8 cellular contexts compared by ENCODE assay signal in the genomic region with DNA sequence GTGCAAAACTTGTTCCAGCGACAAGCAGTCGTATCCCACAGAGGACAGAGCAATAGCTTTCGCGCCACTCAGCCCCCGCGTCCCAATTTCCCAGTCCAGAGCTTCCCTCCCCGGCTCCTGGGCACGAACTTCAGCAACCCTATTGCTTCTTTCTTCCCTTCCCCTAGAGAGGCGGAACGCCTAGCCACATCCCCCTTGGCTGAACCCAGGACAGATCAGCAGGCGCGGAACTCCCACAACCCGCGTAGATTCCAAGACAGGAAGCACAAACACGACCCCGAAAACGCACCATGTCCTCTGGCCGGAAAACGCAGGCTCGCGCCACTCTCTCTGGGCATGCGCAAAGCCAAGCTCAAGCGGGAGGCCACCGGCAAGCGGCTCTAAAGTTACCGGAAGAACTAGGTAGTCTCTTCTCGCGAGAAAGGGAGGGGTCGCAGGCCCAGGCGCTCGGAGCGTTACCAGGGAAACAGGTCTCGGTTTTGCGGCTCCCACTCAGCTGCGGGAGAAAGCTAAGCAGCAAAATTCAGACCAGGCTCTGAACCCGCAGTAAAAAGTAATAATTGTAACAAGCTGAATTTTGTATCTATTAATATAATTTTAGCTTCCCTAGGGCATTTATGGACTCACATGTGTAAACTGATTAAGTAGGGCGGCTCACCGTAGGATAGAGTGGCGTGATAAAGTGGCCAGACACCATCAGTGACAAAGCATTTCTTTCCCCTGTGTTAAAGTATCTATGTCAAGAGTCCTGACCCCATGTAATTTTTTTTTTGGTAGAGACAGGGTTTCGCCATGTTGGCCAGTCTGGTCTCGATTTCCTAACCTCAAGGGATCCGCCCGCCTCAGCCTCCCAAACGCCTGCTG. TPM values are rescaled to one million over a fixed set of nuclear protein-coding genes. Genes with fewer than 3 reads are reported as not detected.
DNase-seq lines count a peak whose midpoint lies in the region; ATAC-seq and TF ChIP-seq lines count a peak whose summit lies in the region.

TSS of gene TMEM209 (minus strand) at position 323 of the 864 bp plus-strand sequence. CDS start at position 292, 31 bp downstream.

- H3K36me3 Mint-ChIP-seq in T-helper 17 cell (ENCODE audit: low read depth) (peaks cover 12% of the 10 kb centered on the region), progenitor cell of endocrine pancreas (ENCODE audit: insufficient read depth) (peaks cover 11% of the 10 kb centered on the region)

- ATAC-seq in HG02885 (IDR thresholded peaks at IDR 0.05; ENCODE audit: poor library complexity, unreplicated experiment) (peak; percentile 99), T-helper 17 cell (peak; percentile 98)

- 10% methylated on average over 44 of the region's 44 CpGs for WGBS in urinary bladder

- H3K4me3 Mint-ChIP-seq in T-helper 17 cell, result peak within 1 kb of the TSS; percentile 96
- H3K4me3 Mint-ChIP-seq in progenitor cell of endocrine pancreas (ENCODE audit: low read depth), result peak within 1 kb of the TSS; percentile 98

- peak within 1 kb of the TSS; percentile 93 for H3K27ac ChIP-seq in left ventricle myocardium inferior (replicated peaks)
- H3K27ac ChIP-seq in urinary bladder (ENCODE audit: low read depth), result peak within 1 kb of the TSS; percentile 92

- TF ChIP-seq POLR2A in GM15510 (IDR thresholded peaks at IDR 0.05; ENCODE audit: borderline replicate concordance, extremely low read depth, insufficient read length), result peak; percentile 94

- peaks cover 34% of the 10 kb centered on the region for H3K36me3 ChIP-seq in left ventricle myocardium inferior
- peaks cover 2% of the 10 kb centered on the region for H3K36me3 ChIP-seq in urinary bladder (ENCODE audit: insufficient read depth)

- peaks cover 15% of the 10 kb centered on the region for H3K4me1 ChIP-seq in left ventricle myocardium inferior
- no peaks in the 10 kb centered on the region for H3K4me1 ChIP-seq in urinary bladder (ENCODE audit: insufficient read depth)

- H3K27ac Mint-ChIP-seq in T-helper 17 cell (peak within 1 kb of the TSS; percentile 95), progenitor cell of endocrine pancreas (peak within 1 kb of the TSS; percentile 98)

- no peak for TF ChIP-seq CTCF in left ventricle myocardium inferior (IDR thresholded peaks at IDR 0.05; ENCODE audit: borderline replicate concordance)
- no peak for TF ChIP-seq CTCF in progenitor cell of endocrine pancreas (IDR thresholded peaks at IDR 0.05; ENCODE audit: unreplicated experiment)

- H3K9me3 ChIP-seq in T-helper 17 cell (ENCODE audit: control insufficient read depth, low read length, poor library complexity, severe bottlenecking) (no peaks in the 10 kb centered on the region), left ventricle myocardium inferior (replicated peaks) (no peaks in the 10 kb centered on the region)

- no peaks in the 10 kb centered on the region for H3K27me3 ChIP-seq in left ventricle myocardium inferior (ENCODE audit: low read depth)

- peak; percentile 99 for DNase-seq in NCI-H1694 treated with DMSO at 0.1 percent for 48 hours (lab: John Stamatoyannopoulos, UW)
- peak; percentile 80 to 87 (median 86) for DNase-seq in T-helper 17 cell
- DNase-seq in amygdala (lab: John Stamatoyannopoulos, UW), result peak; percentile 48 to 96 (median 90)
- peak; percentile 94 for DNase-seq in left ventricle myocardium inferior
- DNase-seq in progenitor cell of endocrine pancreas (ENCODE audit: low spot score, unreplicated experiment), result peak; percentile 92

- H3K4me1 Mint-ChIP-seq in T-helper 17 cell (peaks cover 17% of the 10 kb centered on the region), progenitor cell of endocrine pancreas (ENCODE audit: low read depth) (peaks cover 4% of the 10 kb centered on the region)

- H3K4me3 ChIP-seq in left ventricle myocardium inferior, result peak within 1 kb of the TSS; percentile 85
- peak within 1 kb of the TSS; percentile 69 for H3K4me3 ChIP-seq in urinary bladder (ENCODE audit: low read depth, low read length)

- no peaks in the 10 kb centered on the region for H3K27me3 Mint-ChIP-seq in T-helper 17 cell
- H3K27me3 Mint-ChIP-seq in progenitor cell of endocrine pancreas, result no peaks in the 10 kb centered on the region

- H3K9me3 Mint-ChIP-seq in progenitor cell of endocrine pancreas (ENCODE audit: low read depth), result no peaks in the 10 kb centered on the region

- intact Hi-C loops in left ventricle myocardium inferior (cut with micrococcal nuclease), result no loop called here

RNA-seq across cellular contexts. Expression of gene TMEM209, which starts in this region (rescaled TPM):
- total RNA-seq in T-helper 17 cell (10 to 100 TPM; 26.0 to 26.3 TPM), left ventricle myocardium inferior (9.9 TPM), progenitor cell of endocrine pancreas (26.7 and 29.2 TPM in 2 replicates), urinary bladder (18.6 TPM)
- 9.6 TPM for polyA plus RNA-seq in urinary bladder

Comparison
In these comparisons a context has a peak if more than half of its experiments do, and no peak if none do; other contexts are left out.
1. Peak in every context shown above with its lines: DNase-seq, ATAC-seq, H3K4me3 ChIP-seq and H3K27ac ChIP-seq.